29 cellular contexts compared by ENCODE assay signal in genomic region chr13:85590231-85590931, GRCh38.
DNase-seq lines count a peak whose midpoint lies in the region; ATAC-seq and TF ChIP-seq lines count a peak whose summit lies in the region.
"Had no signal": no experiment of that assay in that cellular context is flagged by ENCODE, and none has a peak within 500 bp of the region (broad histone marks: within the 10 kb centered on the region; RNA-seq: fewer than 3 reads in every experiment).

No MANE protein-coding gene starts in this region.

- TF ChIP-seq CTCF in GM23338 (conservative IDR thresholded peaks at IDR 0.05; ENCODE audit: low read depth in 2 of 2), result no peak
- no peak for TF ChIP-seq CTCF in RWPE1 (conservative IDR thresholded peaks at IDR 0.05; ENCODE audit: low read depth)
- no peak for TF ChIP-seq CTCF in choroid plexus epithelial cell (conservative IDR thresholded peaks at IDR 0.05; ENCODE audit: low read depth, low read length)
- no peak for TF ChIP-seq CTCF in osteocyte (IDR thresholded peaks at IDR 0.05)
- no peak for TF ChIP-seq CTCF in ascending aorta (IDR thresholded peaks at IDR 0.05)

- H3K27ac Mint-ChIP-seq in GM23338 (no peak overlapping the region), osteocyte (ENCODE audit: unreplicated experiment) (peak overlapping the region; percentile 78)
- H3K27ac Mint-ChIP-seq: activated CD4-positive, alpha-beta T cell treated with anti-CD3 and anti-CD28 coated beads for 36 hours; CD8-positive, alpha-beta T cell; H9; IgD-negative memory B cell; memory B cell; T-helper 1 cell treated with Interleukin-12 subunit alpha and Interleukin-12 subunit beta and Interleukin-4 antibody, amounts not matched to agents 30 μg/mL and 1 μg/mL, for 36 hours had no signal

- H3K27me3 ChIP-seq in GM23338 (ENCODE audit: insufficient read depth) (no peaks in the 10 kb centered on the region), ascending aorta (no peaks in the 10 kb centered on the region)
- H3K27me3 ChIP-seq: heart left ventricle, upper lobe of left lung had no signal

- H2AFZ ChIP-seq in GM23338, result peak overlapping the region; percentile 94; the same call in 1 of the 2 replicates

- ATAC-seq in GM23338 (no peak), GM21723 (IDR thresholded peaks at IDR 0.05; ENCODE audit: unreplicated experiment) (no peak), GM21529 (IDR thresholded peaks at IDR 0.05; ENCODE audit: unreplicated experiment) (no peak)
- ATAC-seq: activated CD4-positive, alpha-beta T cell treated with anti-CD3 and anti-CD28 coated beads for 36 hours; activated T-cell treated with anti-CD3 and anti-CD28 coated beads, Interleukin-2, amount 50 U/mL, for 4 hours; CD8-positive, alpha-beta T cell; heart left ventricle had no signal

- H4K20me1 ChIP-seq in GM23338 (replicated peaks; ENCODE audit: insufficient read depth), result no peaks in the 10 kb centered on the region

- H3K27ac ChIP-seq in GM23338 (ENCODE audit: low read depth), result no peak overlapping the region
- peak overlapping the region; percentile 61 for H3K27ac ChIP-seq in RWPE1
- no peak overlapping the region for H3K27ac ChIP-seq in ascending aorta
- H3K27ac ChIP-seq: heart left ventricle, upper lobe of left lung had no signal

- H3K4me3 ChIP-seq in GM23338 (no peak overlapping the region), choroid plexus epithelial cell (ENCODE audit: low read depth, low read length) (no peak overlapping the region), ascending aorta (no peak overlapping the region)
- H3K4me3 ChIP-seq: heart left ventricle, smooth muscle cell, upper lobe of left lung had no signal

- no peak for DNase-seq in GM23338 (ENCODE audit: low spot score)
- no peak for DNase-seq in RWPE1 (ENCODE audit: low spot score)
- peak; percentile 7 for DNase-seq in choroid plexus epithelial cell (ENCODE audit: low read depth)
- no peak for DNase-seq in osteocyte (ENCODE audit: extremely low spot score, unreplicated experiment)
- DNase-seq in ascending aorta (ENCODE audit: low spot score in 2 of 2), result no peak
- DNase-seq in HCEC 1CT, result no peak
- DNase-seq: activated CD4-positive, alpha-beta T cell treated with anti-CD3 and anti-CD28 coated beads for 36 hours; activated naive CD4-positive, alpha-beta T cell; activated T-cell treated with anti-CD3 and anti-CD28 coated beads, Interleukin-2, amount 50 U/mL, for 4 hours; AML-193; caudate nucleus; CD8-positive, alpha-beta T cell; dermis blood vessel endothelial cell; DMS 273 treated with DMSO at 0.1 percent for 48 hours; GDM1; H9; heart left ventricle; left cardiac atrium; NCI-H1417 treated with DMSO at 0.1 percent for 48 hours; NCI-H524; nucleus accumbens; stimulated activated CD4-positive, alpha-beta T cell treated with anti-CD3 and anti-CD28 coated beads, Interleukin-2, amount 100 ng/mL, for 24 hours had no signal

- intact Hi-C loops in ascending aorta (cut with DNase I), result no loop called here

- H3K36me3 Mint-ChIP-seq in GM23338 (ENCODE audit: low read depth), result peaks cover 13% of the 10 kb centered on the region; the same call in 2 of the 3 replicates
- no peaks in the 10 kb centered on the region for H3K36me3 Mint-ChIP-seq in osteocyte (ENCODE audit: unreplicated experiment)
- H3K36me3 Mint-ChIP-seq: CD8-positive, alpha-beta T cell; IgD-negative memory B cell; memory B cell had no signal

- H3K4me1 Mint-ChIP-seq in GM23338 (peaks cover 20% of the 10 kb centered on the region), osteocyte (ENCODE audit: unreplicated experiment) (peaks cover 32% of the 10 kb centered on the region)
- H3K4me1 Mint-ChIP-seq: activated CD4-positive, alpha-beta T cell treated with anti-CD3 and anti-CD28 coated beads for 36 hours; IgD-negative memory B cell; memory B cell had no signal

- peaks cover 10% of the 10 kb centered on the region for H3K9me3 Mint-ChIP-seq in GM23338
- H3K9me3 Mint-ChIP-seq in osteocyte (ENCODE audit: unreplicated experiment), result no peaks in the 10 kb centered on the region
- H3K9me3 Mint-ChIP-seq: T-helper 1 cell treated with Interleukin-12 subunit alpha and Interleukin-12 subunit beta and Interleukin-4 antibody, amounts not matched to agents 30 μg/mL and 1 μg/mL, for 36 hours had no signal

- H3K79me2 ChIP-seq in GM23338 (replicated peaks; ENCODE audit: insufficient read depth), result no peaks in the 10 kb centered on the region

- H3K4me3 Mint-ChIP-seq in GM23338, result no peak overlapping the region
- H3K4me3 Mint-ChIP-seq in osteocyte (ENCODE audit: unreplicated experiment), result no peak overlapping the region
- H3K4me3 Mint-ChIP-seq: activated CD4-positive, alpha-beta T cell treated with anti-CD3 and anti-CD28 coated beads for 36 hours; activated T-cell treated with anti-CD3 and anti-CD28 coated beads, Interleukin-2, amount 50 U/mL, for 4 hours; CD8-positive, alpha-beta T cell; H9; IgD-negative memory B cell; memory B cell; T-helper 1 cell treated with Interleukin-12 subunit alpha and Interleukin-12 subunit beta and Interleukin-4 antibody, amounts not matched to agents 30 μg/mL and 1 μg/mL, for 36 hours had no signal

- CTCF ChIA-PET in RWPE1 (lab: Yijun Ruan, JAX), result no interaction called here

- POLR2A ChIA-PET in RWPE1 (lab: Yijun Ruan, JAX; ENCODE audit: low non-redundant PET), result no interaction called here

- no peaks in the 10 kb centered on the region for H3F3A ChIP-seq in GM23338 (replicated peaks; ENCODE audit: low read depth)

- no peaks in the 10 kb centered on the region for H3K36me3 ChIP-seq in GM23338 (ENCODE audit: insufficient read depth)
- no peaks in the 10 kb centered on the region for H3K36me3 ChIP-seq in ascending aorta
- H3K36me3 ChIP-seq: heart left ventricle, upper lobe of left lung had no signal

- H3K9me3 ChIP-seq in ascending aorta, result peaks cover 0 to 5% of the 10 kb centered on the region in 2 donors
- H3K9me3 ChIP-seq: upper lobe of left lung had no signal

- no peaks in the 10 kb centered on the region for H3K27me3 Mint-ChIP-seq in GM23338 (ENCODE audit: insufficient read depth, low read depth, poor library complexity)
- H3K27me3 Mint-ChIP-seq in osteocyte (ENCODE audit: unreplicated experiment), result no peaks in the 10 kb centered on the region
- H3K27me3 Mint-ChIP-seq: activated CD4-positive, alpha-beta T cell treated with anti-CD3 and anti-CD28 coated beads for 36 hours; IgD-negative memory B cell; memory B cell had no signal

- H3K4me1 ChIP-seq in GM23338 (ENCODE audit: insufficient read depth) (peaks cover 16% of the 10 kb centered on the region), ascending aorta (no peaks in the 10 kb centered on the region)
- H3K4me1 ChIP-seq: heart left ventricle, upper lobe of left lung had no signal

- H3K9me2 ChIP-seq in GM23338 (ENCODE audit: insufficient read depth), result no peaks in the 10 kb centered on the region

- H3K4me2 ChIP-seq in GM23338, result no peak overlapping the region
- H3K4me2 ChIP-seq: smooth muscle cell had no signal

TF ChIP-seq in GM23338, 12 proteins besides CTCF, POLR2A, EP300 and RAD21:
- TF ChIP-seq NANOG (IDR thresholded peaks at IDR 0.05; ENCODE audit: borderline replicate concordance) (no peak), EZH2phosphoT487 (IDR thresholded peaks at IDR 0.05; ENCODE audit: unreplicated experiment) (no peak), ZNF331 (CRISPR knock-in tag; IDR thresholded peaks at IDR 0.05; ENCODE audit: low read depth) (no peak), JUNB (IDR thresholded peaks at IDR 0.05; ENCODE audit: unreplicated experiment) (no peak), REST (IDR thresholded peaks at IDR 0.05; ENCODE audit: unreplicated experiment) (no peak), POLR2AphosphoS5 (IDR thresholded peaks at IDR 0.05; ENCODE audit: low read depth) (no peak), CREB1 (CRISPR knock-in tag; IDR thresholded peaks at IDR 0.05; ENCODE audit: low read depth) (no peak)
